Comparison of ENCODE assay signal across 17 cellular contexts in genomic region chr6:151001387-151002063, GRCh38.
A peak's percentile ranks its signal among the peaks of the same experiment; 100 is the strongest.
DNase-seq lines count a peak whose midpoint lies in the region; ATAC-seq, FAIRE-seq and TF ChIP-seq lines count a peak whose summit lies in the region.
"Had no signal": no experiment of that assay in that cellular context is flagged by ENCODE, and none has a peak within 500 bp of the region (broad histone marks: within the 10 kb centered on the region; RNA-seq: fewer than 3 reads in every experiment).

No MANE protein-coding gene starts in this region.

- H3K9me3 Mint-ChIP-seq in activated CD4-positive, alpha-beta T cell treated with anti-CD3 and anti-CD28 coated beads for 36 hours (ENCODE audit: low read depth), result no peaks in the 10 kb centered on the region
- H3K9me3 Mint-ChIP-seq in stimulated activated effector memory CD8-positive, alpha-beta T cell treated with anti-CD3 and anti-CD28 coated beads, Interleukin-12 subunit alpha, Interleukin-12 subunit beta, amount 100 ng/mL, for 72 hours, result no peaks in the 10 kb centered on the region
- H3K9me3 Mint-ChIP-seq in chondrocyte (ENCODE audit: low read depth), result no peaks in the 10 kb centered on the region
- H3K9me3 Mint-ChIP-seq in activated naive CD8-positive, alpha-beta T cell treated with anti-CD3 and anti-CD28 coated beads for 36 hours, result no peaks in the 10 kb centered on the region
- H3K9me3 Mint-ChIP-seq: immature natural killer cell, natural killer cell had no signal

- peak overlapping the region; percentile 13 for H3K27ac Mint-ChIP-seq in activated CD4-positive, alpha-beta T cell treated with anti-CD3 and anti-CD28 coated beads for 36 hours
- H3K27ac Mint-ChIP-seq in stimulated activated effector memory CD8-positive, alpha-beta T cell treated with anti-CD3 and anti-CD28 coated beads, Interleukin-12 subunit alpha, Interleukin-12 subunit beta, amount 100 ng/mL, for 72 hours, result peak overlapping the region; percentile 34
- no peak overlapping the region for H3K27ac Mint-ChIP-seq in chondrocyte (ENCODE audit: unreplicated experiment)
- no peak overlapping the region for H3K27ac Mint-ChIP-seq in activated naive CD8-positive, alpha-beta T cell treated with anti-CD3 and anti-CD28 coated beads for 36 hours
- H3K27ac Mint-ChIP-seq: activated CD8-positive, alpha-beta memory T cell treated with anti-CD3 and anti-CD28 coated beads, Interleukin-2, amount 10 ng/mL, durations not matched to agents 7 days and 5 days; immature natural killer cell; natural killer cell had no signal

- peaks cover 41% of the 10 kb centered on the region for H3K36me3 Mint-ChIP-seq in activated CD4-positive, alpha-beta T cell treated with anti-CD3 and anti-CD28 coated beads for 36 hours (ENCODE audit: low read depth)
- peaks cover 14% of the 10 kb centered on the region for H3K36me3 Mint-ChIP-seq in stimulated activated effector memory CD8-positive, alpha-beta T cell treated with anti-CD3 and anti-CD28 coated beads, Interleukin-12 subunit alpha, Interleukin-12 subunit beta, amount 100 ng/mL, for 72 hours
- H3K36me3 Mint-ChIP-seq in chondrocyte (ENCODE audit: low read depth), result peaks cover 8% of the 10 kb centered on the region
- H3K36me3 Mint-ChIP-seq in activated naive CD8-positive, alpha-beta T cell treated with anti-CD3 and anti-CD28 coated beads for 36 hours, result peaks cover 12% of the 10 kb centered on the region
- H3K36me3 Mint-ChIP-seq: immature natural killer cell, natural killer cell had no signal

- H3K4me1 Mint-ChIP-seq in activated CD4-positive, alpha-beta T cell treated with anti-CD3 and anti-CD28 coated beads for 36 hours, result peaks cover 31% of the 10 kb centered on the region
- H3K4me1 Mint-ChIP-seq in stimulated activated effector memory CD8-positive, alpha-beta T cell treated with anti-CD3 and anti-CD28 coated beads, Interleukin-12 subunit alpha, Interleukin-12 subunit beta, amount 100 ng/mL, for 72 hours, result peaks cover 36% of the 10 kb centered on the region
- H3K4me1 Mint-ChIP-seq in chondrocyte (ENCODE audit: low read depth), result peaks cover 35% of the 10 kb centered on the region
- no peaks in the 10 kb centered on the region for H3K4me1 Mint-ChIP-seq in activated naive CD8-positive, alpha-beta T cell treated with anti-CD3 and anti-CD28 coated beads for 36 hours
- H3K4me1 Mint-ChIP-seq: immature natural killer cell had no signal

- no peak for ATAC-seq in activated CD4-positive, alpha-beta T cell treated with anti-CD3 and anti-CD28 coated beads for 36 hours
- ATAC-seq in GM21723 (IDR thresholded peaks at IDR 0.05; ENCODE audit: unreplicated experiment) (peak; percentile 92), HG03460 (IDR thresholded peaks at IDR 0.05; ENCODE audit: unreplicated experiment) (peak; percentile 86)
- peak; percentile 58 for ATAC-seq in stimulated activated effector memory CD8-positive, alpha-beta T cell treated with anti-CD3 and anti-CD28 coated beads, Interleukin-12 subunit alpha, Interleukin-12 subunit beta, amount 100 ng/mL, for 72 hours
- ATAC-seq: activated CD8-positive, alpha-beta memory T cell treated with anti-CD3 and anti-CD28 coated beads, Interleukin-2, amount 10 ng/mL, durations not matched to agents 7 days and 5 days; HepG2; natural killer cell; SK-N-SH treated with all-trans-retinoic acid at 6 μM for 48 hours had no signal

- no peak for DNase-seq in activated CD4-positive, alpha-beta T cell treated with anti-CD3 and anti-CD28 coated beads for 36 hours
- DNase-seq in activated CD4-positive, alpha-beta T cell treated with anti-CD3 and anti-CD28 coated beads, Interleukin-2, amount 50 U/mL, for 1 hour, result no peak
- DNase-seq in stimulated activated effector memory CD8-positive, alpha-beta T cell treated with anti-CD3 and anti-CD28 coated beads, Interleukin-12 subunit alpha, Interleukin-12 subunit beta, amount 100 ng/mL, for 72 hours (ENCODE audit: low spot score in 2 of 2), result no peak
- DNase-seq in chondrocyte (ENCODE audit: low spot score) (no peak), RCC 7860 (ENCODE audit: low spot score) (no peak)
- DNase-seq in activated naive CD8-positive, alpha-beta T cell treated with anti-CD3 and anti-CD28 coated beads for 36 hours, result no peak
- DNase-seq: activated CD8-positive, alpha-beta memory T cell treated with anti-CD3 and anti-CD28 coated beads, Interleukin-2, amount 10 ng/mL, durations not matched to agents 7 days and 5 days; EL; immature natural killer cell; natural killer cell; NCI-H2171 treated with DMSO at 0.1 percent for 48 hours; stimulated activated naive CD4-positive, alpha-beta T cell had no signal

- POLR2A ChIA-PET in activated CD4-positive, alpha-beta T cell treated with anti-CD3 and anti-CD28 coated beads for 36 hours (lab: Charles Lee), result no interaction called here

- CTCF ChIA-PET in activated CD4-positive, alpha-beta T cell treated with anti-CD3 and anti-CD28 coated beads for 36 hours (lab: Charles Lee), result interaction anchor here (0.8 to 1.6 kb wide), 4 partner anchors 9 to 323 kb away, joined by 3 to 5 read pairs (median 4); no protein-coding TSS in a partner anchor

- no peak overlapping the region for H3K4me3 Mint-ChIP-seq in activated CD4-positive, alpha-beta T cell treated with anti-CD3 and anti-CD28 coated beads for 36 hours
- no peak overlapping the region for H3K4me3 Mint-ChIP-seq in stimulated activated effector memory CD8-positive, alpha-beta T cell treated with anti-CD3 and anti-CD28 coated beads, Interleukin-12 subunit alpha, Interleukin-12 subunit beta, amount 100 ng/mL, for 72 hours
- H3K4me3 Mint-ChIP-seq in chondrocyte (ENCODE audit: unreplicated experiment), result no peak overlapping the region
- no peak overlapping the region for H3K4me3 Mint-ChIP-seq in activated naive CD8-positive, alpha-beta T cell treated with anti-CD3 and anti-CD28 coated beads for 36 hours
- H3K4me3 Mint-ChIP-seq: activated CD8-positive, alpha-beta memory T cell treated with anti-CD3 and anti-CD28 coated beads, Interleukin-2, amount 10 ng/mL, durations not matched to agents 7 days and 5 days; immature natural killer cell; natural killer cell had no signal

- TF ChIP-seq CTCF in chondrocyte (IDR thresholded peaks at IDR 0.05), result no peak

- intact Hi-C loops in activated CD4-positive, alpha-beta T cell treated with anti-CD3 and anti-CD28 coated beads for 36 hours (cut with DNase I, micrococcal nuclease), result no loop called here

- FAIRE-seq in RCC 7860 (lab: Jason Lieb, UNC), result no peak
- FAIRE-seq: H1, HepG2 had no signal

- H3K27me3 Mint-ChIP-seq in activated CD4-positive, alpha-beta T cell treated with anti-CD3 and anti-CD28 coated beads for 36 hours, result no peaks in the 10 kb centered on the region
- no peaks in the 10 kb centered on the region for H3K27me3 Mint-ChIP-seq in chondrocyte (ENCODE audit: low read depth)
- H3K27me3 Mint-ChIP-seq in activated naive CD8-positive, alpha-beta T cell treated with anti-CD3 and anti-CD28 coated beads for 36 hours, result no peaks in the 10 kb centered on the region
- H3K27me3 Mint-ChIP-seq: activated CD8-positive, alpha-beta memory T cell treated with anti-CD3 and anti-CD28 coated beads, Interleukin-2, amount 10 ng/mL, durations not matched to agents 7 days and 5 days had no signal

Comparison
In these comparisons a context has a peak if more than half of its experiments do, and no peak if none do; other contexts are left out.
1. H3K27ac Mint-ChIP-seq: peak in activated CD4-positive, alpha-beta T cell treated with anti-CD3 and anti-CD28 coated beads for 36 hours (single experiment) and stimulated activated effector memory CD8-positive, alpha-beta T cell treated with anti-CD3 and anti-CD28 coated beads, Interleukin-12 subunit alpha, Interleukin-12 subunit beta, amount 100 ng/mL, for 72 hours (single experiment); none in chondrocyte (single experiment) and activated naive CD8-positive, alpha-beta T cell treated with anti-CD3 and anti-CD28 coated beads for 36 hours (single experiment).